Comparison of ENCODE assay signal across 10 cellular contexts in genomic region chr5:159181152-159181551, GRCh38. TPM values are rescaled to one million over a fixed set of nuclear protein-coding genes. Genes with fewer than 3 reads are reported as not detected.
DNase-seq lines count a peak whose midpoint lies in the region; ATAC-seq and TF ChIP-seq lines count a peak whose summit lies in the region.
"Had no signal": no experiment of that assay in that cellular context is flagged by ENCODE, and none has a peak within 500 bp of the region (broad histone marks: within the 10 kb centered on the region; RNA-seq: fewer than 3 reads in every experiment).

No MANE protein-coding gene starts in this region.

- TF ChIP-seq CTCF in uterus (IDR thresholded peaks at IDR 0.05), result no peak

- no peaks in the 10 kb centered on the region for H3K9me3 ChIP-seq in uterus

- peak overlapping the region; percentile 92 for H3K27ac Mint-ChIP-seq in activated T-cell treated with anti-CD3 and anti-CD28 coated beads, Interleukin-2, amount 50 U/mL, for 24 hours
- peak overlapping the region; percentile 53 for H3K27ac Mint-ChIP-seq in activated T-helper 1 cell treated with anti-CD3 and anti-CD28 coated beads, Interleukin-12 subunit alpha, Interleukin-12 subunit beta, Interleukin-2, Interleukin-4 antibody, amounts not matched to agents 30 ng/mL and 10 ng/mL and 1 ng/mL, durations not matched to agents 14 hours and 24 hours and 36 hours
- H3K27ac Mint-ChIP-seq: neural progenitor cell had no signal

- no peaks in the 10 kb centered on the region for H3K4me1 ChIP-seq in uterus

- ATAC-seq in HG02678 (IDR thresholded peaks at IDR 0.05; ENCODE audit: unreplicated experiment), result peak; percentile 40
- ATAC-seq in stimulated activated naive CD8-positive, alpha-beta T cell treated with anti-CD3 and anti-CD28 coated beads, Interleukin-15, Interleukin-2, amounts not matched to agents 100 U/mL and 50 U/mL, for 24 hours, result peak; percentile 42

- TF ChIP-seq POLR2A in uterus (IDR thresholded peaks at IDR 0.05), result no peak

- H3K27ac ChIP-seq in uterus, result no peak overlapping the region
- H3K27ac ChIP-seq: neural progenitor cell had no signal

- H3K27me3 Mint-ChIP-seq in activated T-cell treated with anti-CD3 and anti-CD28 coated beads, Interleukin-2, amount 50 U/mL, for 24 hours, result no peaks in the 10 kb centered on the region
- no peaks in the 10 kb centered on the region for H3K27me3 Mint-ChIP-seq in activated T-helper 1 cell treated with anti-CD3 and anti-CD28 coated beads, Interleukin-12 subunit alpha, Interleukin-12 subunit beta, Interleukin-2, Interleukin-4 antibody, amounts not matched to agents 30 ng/mL and 10 ng/mL and 1 ng/mL, durations not matched to agents 14 hours and 24 hours and 36 hours (ENCODE audit: insufficient read depth)

- no peaks in the 10 kb centered on the region for H3K36me3 ChIP-seq in uterus
- H3K36me3 ChIP-seq: neural progenitor cell had no signal

- H3K4me1 Mint-ChIP-seq in activated T-cell treated with anti-CD3 and anti-CD28 coated beads, Interleukin-2, amount 50 U/mL, for 24 hours (ENCODE audit: low read depth), result peaks cover 89% of the 10 kb centered on the region
- peaks cover 92% of the 10 kb centered on the region for H3K4me1 Mint-ChIP-seq in activated T-helper 1 cell treated with anti-CD3 and anti-CD28 coated beads, Interleukin-12 subunit alpha, Interleukin-12 subunit beta, Interleukin-2, Interleukin-4 antibody, amounts not matched to agents 30 ng/mL and 10 ng/mL and 1 ng/mL, durations not matched to agents 14 hours and 24 hours and 36 hours (ENCODE audit: low read depth)

- intact Hi-C loops in activated T-helper 1 cell treated with anti-CD3 and anti-CD28 coated beads, Interleukin-12 subunit alpha, Interleukin-12 subunit beta, Interleukin-2, Interleukin-4 antibody, amounts not matched to agents 30 ng/mL and 10 ng/mL and 1 ng/mL, durations not matched to agents 14 hours and 24 hours and 36 hours (cut with micrococcal nuclease), result loop anchor here (2.0 kb wide), 1 partner anchor 230 kb away; no protein-coding TSS in a partner anchor
- intact Hi-C loops in uterus (cut with DNase I; ENCODE audit: low total_unique reads), result no loop called here

- H3K27me3 ChIP-seq in uterus, result no peaks in the 10 kb centered on the region
- H3K27me3 ChIP-seq: neural progenitor cell had no signal

- H3K36me3 Mint-ChIP-seq in activated T-cell treated with anti-CD3 and anti-CD28 coated beads, Interleukin-2, amount 50 U/mL, for 24 hours (ENCODE audit: low read depth), result peaks cover 80% of the 10 kb centered on the region
- H3K36me3 Mint-ChIP-seq in activated T-helper 1 cell treated with anti-CD3 and anti-CD28 coated beads, Interleukin-12 subunit alpha, Interleukin-12 subunit beta, Interleukin-2, Interleukin-4 antibody, amounts not matched to agents 30 ng/mL and 10 ng/mL and 1 ng/mL, durations not matched to agents 14 hours and 24 hours and 36 hours (ENCODE audit: low read depth), result peaks cover 47% of the 10 kb centered on the region

- no peaks in the 10 kb centered on the region for H3K9me3 Mint-ChIP-seq in activated T-cell treated with anti-CD3 and anti-CD28 coated beads, Interleukin-2, amount 50 U/mL, for 24 hours
- H3K9me3 Mint-ChIP-seq in activated T-helper 1 cell treated with anti-CD3 and anti-CD28 coated beads, Interleukin-12 subunit alpha, Interleukin-12 subunit beta, Interleukin-2, Interleukin-4 antibody, amounts not matched to agents 30 ng/mL and 10 ng/mL and 1 ng/mL, durations not matched to agents 14 hours and 24 hours and 36 hours, result no peaks in the 10 kb centered on the region
- H3K9me3 Mint-ChIP-seq: neural progenitor cell had no signal

- H3K4me3 ChIP-seq in uterus, result no peak overlapping the region
- H3K4me3 ChIP-seq: neural progenitor cell had no signal

- H3K4me3 Mint-ChIP-seq in activated T-cell treated with anti-CD3 and anti-CD28 coated beads, Interleukin-2, amount 50 U/mL, for 24 hours, result peak overlapping the region; percentile 41
- no peak overlapping the region for H3K4me3 Mint-ChIP-seq in activated T-helper 1 cell treated with anti-CD3 and anti-CD28 coated beads, Interleukin-12 subunit alpha, Interleukin-12 subunit beta, Interleukin-2, Interleukin-4 antibody, amounts not matched to agents 30 ng/mL and 10 ng/mL and 1 ng/mL, durations not matched to agents 14 hours and 24 hours and 36 hours
- H3K4me3 Mint-ChIP-seq: neural progenitor cell had no signal

- DNase-seq in activated T-cell treated with anti-CD3 and anti-CD28 coated beads, Interleukin-2, amount 50 U/mL, for 24 hours, result no peak
- no peak for DNase-seq in activated T-cell treated with anti-CD3 and anti-CD28 coated beads for 4 hours
- DNase-seq in activated T-helper 1 cell treated with anti-CD3 and anti-CD28 coated beads, Interleukin-12 subunit alpha, Interleukin-12 subunit beta, Interleukin-2, Interleukin-4 antibody, amounts not matched to agents 30 ng/mL and 10 ng/mL and 1 ng/mL, durations not matched to agents 14 hours and 24 hours and 36 hours (ENCODE audit: low spot score), result no peak
- no peak for DNase-seq in stimulated activated naive CD8-positive, alpha-beta T cell treated with anti-CD3 and anti-CD28 coated beads, Interleukin-15, Interleukin-2, amounts not matched to agents 100 U/mL and 50 U/mL, for 24 hours
- no peak for DNase-seq in uterus
- DNase-seq in DMS79 (lab: John Stamatoyannopoulos, UW), result no peak
- DNase-seq in cerebellar cortex (ENCODE audit: low spot score), result no peak
- DNase-seq: activated gamma-delta T cell treated with Interleukin-2 at 50 U/mL for 16 hours had no signal

RNA-seq across cellular contexts. Expression of gene RNF145, which starts 28.2 kb away (rescaled TPM):
- total RNA-seq in activated T-helper 1 cell treated with anti-CD3 and anti-CD28 coated beads, Interleukin-12 subunit alpha, Interleukin-12 subunit beta, Interleukin-2, Interleukin-4 antibody, amounts not matched to agents 30 ng/mL and 10 ng/mL and 1 ng/mL, durations not matched to agents 14 hours and 24 hours and 36 hours, result 179 TPM in 2 replicates
- total RNA-seq in uterus, result 10 to 100 TPM; 20.2 to 78.2 (median 73.6) TPM
